Comparison of ENCODE assay signal across 7 cellular contexts in the genomic region with DNA sequence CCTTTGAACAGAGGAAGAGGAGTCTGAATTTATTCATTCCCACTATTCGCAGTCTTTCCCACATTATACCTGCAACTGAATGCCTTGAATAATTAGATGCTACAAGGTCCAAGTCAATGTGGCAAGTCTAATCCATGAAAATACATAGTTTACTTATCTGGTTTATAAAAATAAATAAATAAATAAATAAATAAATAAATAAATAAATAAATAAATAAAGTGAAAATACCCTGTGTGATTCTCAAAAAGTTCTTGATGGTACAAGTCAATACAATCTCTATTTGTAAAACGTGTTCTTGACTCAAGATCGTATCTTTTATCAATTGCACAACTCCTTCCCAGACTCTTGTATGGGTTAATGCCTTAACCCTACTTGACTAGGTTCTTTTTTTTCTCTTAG.
"Had no signal": no experiment of that assay in that cellular context is flagged by ENCODE, and none has a peak within 500 bp of the region (broad histone marks: within the 10 kb centered on the region; RNA-seq: fewer than 3 reads in every experiment).

No MANE protein-coding gene starts in this region.

- H3K4me3 ChIP-seq: K562 had no signal

- DNase-seq: IMR-90, KG1 had no signal

- H3K27ac ChIP-seq: HL-60, KMS-11 had no signal

- H3K4me2 ChIP-seq: KMS-11 had no signal

- ATAC-seq: HepG2, K562 had no signal

- FAIRE-seq: HepG2, HTR-8/SVneo, K562 had no signal
